Comparison of ENCODE assay signal across 1 cellular context in genomic region chr14:61553730-61554641, GRCh38.
TF ChIP-seq lines count a peak whose summit lies in the region.

No MANE protein-coding gene starts in this region.

TF ChIP-seq in HepG2, 621 proteins besides CTCF, POLR2A, EP300 and RAD21 (continued from another document and continues in another):
- TF ChIP-seq TFE3 (CRISPR knock-in tag; IDR thresholded peaks at IDR 0.05): peak; percentile 83
- TF ChIP-seq MAFG (CRISPR knock-in tag; IDR thresholded peaks at IDR 0.05): no peak
- TF ChIP-seq SP1 (IDR thresholded peaks at IDR 0.05): no peak
- no peak for TF ChIP-seq SP1 (CRISPR knock-in tag; IDR thresholded peaks at IDR 0.05)
- TF ChIP-seq SNAI1 (CRISPR knock-in tag; IDR thresholded peaks at IDR 0.05; ENCODE audit: borderline replicate concordance): no peak
- TF ChIP-seq ZNF235 (CRISPR knock-in tag; IDR thresholded peaks at IDR 0.05; ENCODE audit: borderline replicate concordance): no peak
- TF ChIP-seq CBX2 (IDR thresholded peaks at IDR 0.05; ENCODE audit: low read depth, low read length): no peak
- no peak for TF ChIP-seq CBX2 (CRISPR knock-in tag; IDR thresholded peaks at IDR 0.05; ENCODE audit: low read depth)
- TF ChIP-seq IRX3 (CRISPR knock-in tag; IDR thresholded peaks at IDR 0.05; ENCODE audit: borderline replicate concordance, low read depth): no peak
- TF ChIP-seq SAP130 (CRISPR knock-in tag; IDR thresholded peaks at IDR 0.05; ENCODE audit: low read depth): peak; percentile 83
- TF ChIP-seq POGZ (CRISPR knock-in tag; IDR thresholded peaks at IDR 0.05): peak; percentile 48; the same call in 1 of the 2 replicates
- 0 out of 2 replicates have a peak, but pooled peaks have one; percentile 43 for TF ChIP-seq CENPX (CRISPR knock-in tag; IDR thresholded peaks at IDR 0.05)
- TF ChIP-seq NCOA2 (CRISPR knock-in tag; IDR thresholded peaks at IDR 0.05): peak; percentile 99
- TF ChIP-seq POLR2AphosphoS5 (IDR thresholded peaks at IDR 0.05; ENCODE audit: low read depth, low read length): no peak
- no peak for TF ChIP-seq CEBPZ (IDR thresholded peaks at IDR 0.05; ENCODE audit: low read length)
- no peak; the same call in none of the 2 replicates for TF ChIP-seq SOX13 (IDR thresholded peaks at IDR 0.05)
- peak in 1 of 2 experiments; percentile 94; a peak in 1 of 4 replicates for TF ChIP-seq SOX13 (CRISPR knock-in tag; conservative IDR thresholded peaks at IDR 0.05 in 1 of 2, IDR thresholded peaks at IDR 0.05 in 1 of 2)
- TF ChIP-seq RELA (CRISPR knock-in tag; IDR thresholded peaks at IDR 0.05): peak; percentile 72; the same call in 1 of the 2 replicates
- TF ChIP-seq ZNF781 (CRISPR knock-in tag; IDR thresholded peaks at IDR 0.05; ENCODE audit: borderline replicate concordance, not compliant biosample characterization): peak; percentile 35
- TF ChIP-seq ZBTB8A (CRISPR knock-in tag; IDR thresholded peaks at IDR 0.05; ENCODE audit: borderline replicate concordance, low read depth): no peak
- TF ChIP-seq POGK (CRISPR knock-in tag; conservative IDR thresholded peaks at IDR 0.05): 0 out of 2 replicates have a peak, but pooled peaks have one; percentile 33
- no peak for TF ChIP-seq HCFC1 (IDR thresholded peaks at IDR 0.05; ENCODE audit: low read depth, low read length)
- TF ChIP-seq RBM22 (optimal IDR thresholded peaks at IDR 0.05; ENCODE audit: low read length): no peak
- no peak for TF ChIP-seq PAF1 (CRISPR knock-in tag; IDR thresholded peaks at IDR 0.05)
- no peak for TF ChIP-seq STAT5B (CRISPR knock-in tag; IDR thresholded peaks at IDR 0.05)
- no peak for TF ChIP-seq ZFP41 (CRISPR knock-in tag; IDR thresholded peaks at IDR 0.05; ENCODE audit: borderline replicate concordance)
- TF ChIP-seq SSRP1 (CRISPR knock-in tag; IDR thresholded peaks at IDR 0.05): no peak
- TF ChIP-seq ZFP82 (CRISPR knock-in tag; IDR thresholded peaks at IDR 0.05; ENCODE audit: borderline replicate concordance): no peak
- TF ChIP-seq FOSL1 (CRISPR knock-in tag; IDR thresholded peaks at IDR 0.05; ENCODE audit: borderline replicate concordance): peak; percentile 87; the same call in 1 of the 2 replicates
- TF ChIP-seq ZMYM2 (CRISPR knock-in tag; IDR thresholded peaks at IDR 0.05): 0 out of 2 replicates have a peak, but pooled peaks have one; percentile 38
- no peak for TF ChIP-seq ZNF225 (CRISPR knock-in tag; IDR thresholded peaks at IDR 0.05)
- no peak for TF ChIP-seq ZNF253 (CRISPR knock-in tag; IDR thresholded peaks at IDR 0.05; ENCODE audit: borderline replicate concordance)
- no peak for TF ChIP-seq ZBTB1 (CRISPR knock-in tag; IDR thresholded peaks at IDR 0.05; ENCODE audit: borderline replicate concordance)
- no peak for TF ChIP-seq ZNF737 (CRISPR knock-in tag; IDR thresholded peaks at IDR 0.05; ENCODE audit: borderline replicate concordance)
- peak; percentile 96 for TF ChIP-seq SIX1 (CRISPR knock-in tag; IDR thresholded peaks at IDR 0.05; ENCODE audit: borderline replicate concordance)
- TF ChIP-seq AHDC1 (CRISPR knock-in tag; IDR thresholded peaks at IDR 0.05; ENCODE audit: borderline replicate concordance): peak; percentile 82; the same call in 1 of the 2 replicates
- TF ChIP-seq ZFP36L2 (CRISPR knock-in tag; IDR thresholded peaks at IDR 0.05): no peak
- no peak for TF ChIP-seq ZNF3 (CRISPR knock-in tag; IDR thresholded peaks at IDR 0.05)
- TF ChIP-seq ZNF317 (CRISPR knock-in tag; IDR thresholded peaks at IDR 0.05): no peak
- TF ChIP-seq TOE1 (CRISPR knock-in tag; IDR thresholded peaks at IDR 0.05): no peak
- TF ChIP-seq SYNCRIP (IDR thresholded peaks at IDR 0.05; ENCODE audit: insufficient read depth, low read depth, low read length): no peak
- peak; percentile 98 for TF ChIP-seq SMAD3 (CRISPR knock-in tag; IDR thresholded peaks at IDR 0.05)
- no peak for TF ChIP-seq KLF12 (CRISPR knock-in tag; IDR thresholded peaks at IDR 0.05; ENCODE audit: borderline replicate concordance)
- TF ChIP-seq ZSCAN12 (CRISPR knock-in tag; IDR thresholded peaks at IDR 0.05): no peak
- TF ChIP-seq NFKBIZ (CRISPR knock-in tag; IDR thresholded peaks at IDR 0.05): peak; percentile 86; the same call in 1 of the 2 replicates
- TF ChIP-seq MLXIP (CRISPR knock-in tag; IDR thresholded peaks at IDR 0.05; ENCODE audit: borderline replicate concordance): peak; percentile 59; the same call in 1 of the 2 replicates
- no peak for TF ChIP-seq ATM (IDR thresholded peaks at IDR 0.05; ENCODE audit: borderline replicate concordance)
- TF ChIP-seq MLLT10 (CRISPR knock-in tag; IDR thresholded peaks at IDR 0.05): no peak
- no peak for TF ChIP-seq ZNF280B (CRISPR knock-in tag; IDR thresholded peaks at IDR 0.05; ENCODE audit: borderline replicate concordance)
- no peak for TF ChIP-seq ZNF382 (CRISPR knock-in tag; IDR thresholded peaks at IDR 0.05; ENCODE audit: borderline replicate concordance)
- no peak for TF ChIP-seq ZNF124 (CRISPR knock-in tag; IDR thresholded peaks at IDR 0.05)
- TF ChIP-seq MXD3 (CRISPR knock-in tag; IDR thresholded peaks at IDR 0.05): no peak
